In the genomic region with DNA sequence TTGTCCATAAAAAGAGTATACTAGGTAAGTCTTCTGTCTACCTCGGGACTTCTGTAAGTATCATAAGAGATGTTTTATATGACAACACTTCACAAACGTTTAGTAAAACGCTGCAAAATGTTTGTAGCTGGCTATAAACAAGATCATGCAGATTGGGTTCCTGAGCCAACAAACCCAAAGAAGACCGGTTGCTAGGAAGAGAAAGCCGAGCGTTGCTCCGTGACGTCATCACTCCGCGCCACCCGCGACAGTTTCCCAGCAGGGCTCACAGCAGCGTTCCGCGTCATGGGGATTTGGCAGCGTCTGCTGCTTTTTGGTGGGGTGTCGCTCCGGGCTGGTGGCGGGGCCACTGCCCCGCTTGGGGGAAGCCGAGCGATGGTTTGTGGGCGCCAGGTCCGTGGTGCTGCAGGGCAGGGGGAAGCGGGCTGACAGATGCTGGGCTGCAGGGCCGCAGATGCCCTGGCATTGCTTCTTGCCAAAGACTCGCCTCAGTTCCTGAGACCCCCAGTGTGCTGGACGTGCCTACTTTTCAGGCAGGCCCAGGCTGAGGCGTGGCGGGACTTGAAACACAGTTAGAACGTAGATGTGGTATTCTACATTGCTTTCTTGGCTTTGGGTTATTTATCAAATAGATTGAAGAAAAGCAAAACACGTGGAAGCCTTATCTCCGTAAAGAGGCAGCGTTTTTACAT, we compare ENCODE assay signal across 1 cellular context.
TF ChIP-seq lines count a peak whose summit lies in the region.

A gene with protein sequence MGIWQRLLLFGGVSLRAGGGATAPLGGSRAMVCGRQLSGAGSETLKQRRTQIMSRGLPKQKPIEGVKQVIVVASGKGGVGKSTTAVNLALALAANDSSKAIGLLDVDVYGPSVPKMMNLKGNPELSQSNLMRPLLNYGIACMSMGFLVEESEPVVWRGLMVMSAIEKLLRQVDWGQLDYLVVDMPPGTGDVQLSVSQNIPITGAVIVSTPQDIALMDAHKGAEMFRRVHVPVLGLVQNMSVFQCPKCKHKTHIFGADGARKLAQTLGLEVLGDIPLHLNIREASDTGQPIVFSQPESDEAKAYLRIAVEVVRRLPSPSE (plus strand): TSS at position 250 of the 692 bp plus-strand sequence. CDS start 36 bp downstream, at position 286.

TF ChIP-seq in HepG2, 621 proteins besides CTCF, POLR2A, EP300 and RAD21 (continued from another document and continues in another):
- TF ChIP-seq, protein P1, sequence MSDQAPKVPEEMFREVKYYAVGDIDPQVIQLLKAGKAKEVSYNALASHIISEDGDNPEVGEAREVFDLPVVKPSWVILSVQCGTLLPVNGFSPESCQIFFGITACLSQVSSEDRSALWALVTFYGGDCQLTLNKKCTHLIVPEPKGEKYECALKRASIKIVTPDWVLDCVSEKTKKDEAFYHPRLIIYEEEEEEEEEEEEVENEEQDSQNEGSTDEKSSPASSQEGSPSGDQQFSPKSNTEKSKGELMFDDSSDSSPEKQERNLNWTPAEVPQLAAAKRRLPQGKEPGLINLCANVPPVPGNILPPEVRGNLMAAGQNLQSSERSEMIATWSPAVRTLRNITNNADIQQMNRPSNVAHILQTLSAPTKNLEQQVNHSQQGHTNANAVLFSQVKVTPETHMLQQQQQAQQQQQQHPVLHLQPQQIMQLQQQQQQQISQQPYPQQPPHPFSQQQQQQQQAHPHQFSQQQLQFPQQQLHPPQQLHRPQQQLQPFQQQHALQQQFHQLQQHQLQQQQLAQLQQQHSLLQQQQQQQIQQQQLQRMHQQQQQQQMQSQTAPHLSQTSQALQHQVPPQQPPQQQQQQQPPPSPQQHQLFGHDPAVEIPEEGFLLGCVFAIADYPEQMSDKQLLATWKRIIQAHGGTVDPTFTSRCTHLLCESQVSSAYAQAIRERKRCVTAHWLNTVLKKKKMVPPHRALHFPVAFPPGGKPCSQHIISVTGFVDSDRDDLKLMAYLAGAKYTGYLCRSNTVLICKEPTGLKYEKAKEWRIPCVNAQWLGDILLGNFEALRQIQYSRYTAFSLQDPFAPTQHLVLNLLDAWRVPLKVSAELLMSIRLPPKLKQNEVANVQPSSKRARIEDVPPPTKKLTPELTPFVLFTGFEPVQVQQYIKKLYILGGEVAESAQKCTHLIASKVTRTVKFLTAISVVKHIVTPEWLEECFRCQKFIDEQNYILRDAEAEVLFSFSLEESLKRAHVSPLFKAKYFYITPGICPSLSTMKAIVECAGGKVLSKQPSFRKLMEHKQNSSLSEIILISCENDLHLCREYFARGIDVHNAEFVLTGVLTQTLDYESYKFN (CRISPR knock-in tag; conservative IDR thresholded peaks at IDR 0.05), result peak; percentile 65
- TF ChIP-seq, protein P2, sequence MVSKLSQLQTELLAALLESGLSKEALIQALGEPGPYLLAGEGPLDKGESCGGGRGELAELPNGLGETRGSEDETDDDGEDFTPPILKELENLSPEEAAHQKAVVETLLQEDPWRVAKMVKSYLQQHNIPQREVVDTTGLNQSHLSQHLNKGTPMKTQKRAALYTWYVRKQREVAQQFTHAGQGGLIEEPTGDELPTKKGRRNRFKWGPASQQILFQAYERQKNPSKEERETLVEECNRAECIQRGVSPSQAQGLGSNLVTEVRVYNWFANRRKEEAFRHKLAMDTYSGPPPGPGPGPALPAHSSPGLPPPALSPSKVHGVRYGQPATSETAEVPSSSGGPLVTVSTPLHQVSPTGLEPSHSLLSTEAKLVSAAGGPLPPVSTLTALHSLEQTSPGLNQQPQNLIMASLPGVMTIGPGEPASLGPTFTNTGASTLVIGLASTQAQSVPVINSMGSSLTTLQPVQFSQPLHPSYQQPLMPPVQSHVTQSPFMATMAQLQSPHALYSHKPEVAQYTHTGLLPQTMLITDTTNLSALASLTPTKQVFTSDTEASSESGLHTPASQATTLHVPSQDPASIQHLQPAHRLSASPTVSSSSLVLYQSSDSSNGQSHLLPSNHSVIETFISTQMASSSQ (IDR thresholded peaks at IDR 0.05; ENCODE audit: low read depth), result no peak
- TF ChIP-seq, protein P2 (CRISPR knock-in tag; IDR thresholded peaks at IDR 0.05; ENCODE audit: borderline replicate concordance), result peak; percentile 82; the same call in 1 of the 2 replicates
- TF ChIP-seq MZF1 (CRISPR knock-in tag; IDR thresholded peaks at IDR 0.05; ENCODE audit: borderline replicate concordance), result no peak
- TF ChIP-seq, protein P3, sequence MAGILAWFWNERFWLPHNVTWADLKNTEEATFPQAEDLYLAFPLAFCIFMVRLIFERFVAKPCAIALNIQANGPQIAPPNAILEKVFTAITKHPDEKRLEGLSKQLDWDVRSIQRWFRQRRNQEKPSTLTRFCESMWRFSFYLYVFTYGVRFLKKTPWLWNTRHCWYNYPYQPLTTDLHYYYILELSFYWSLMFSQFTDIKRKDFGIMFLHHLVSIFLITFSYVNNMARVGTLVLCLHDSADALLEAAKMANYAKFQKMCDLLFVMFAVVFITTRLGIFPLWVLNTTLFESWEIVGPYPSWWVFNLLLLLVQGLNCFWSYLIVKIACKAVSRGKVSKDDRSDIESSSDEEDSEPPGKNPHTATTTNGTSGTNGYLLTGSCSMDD (CRISPR knock-in tag; IDR thresholded peaks at IDR 0.05), result no peak; the same call in 1 of the 2 replicates
- no peak for TF ChIP-seq MED13 (CRISPR knock-in tag; IDR thresholded peaks at IDR 0.05)
- TF ChIP-seq RAD51 (IDR thresholded peaks at IDR 0.05; ENCODE audit: borderline replicate concordance), result no peak
- TF ChIP-seq ZFAT (CRISPR knock-in tag; conservative IDR thresholded peaks at IDR 0.05), result no peak
- TF ChIP-seq ZNF343 (CRISPR knock-in tag; IDR thresholded peaks at IDR 0.05), result peak; percentile 91; the same call in 1 of the 2 replicates
- TF ChIP-seq RFX3 (CRISPR knock-in tag; IDR thresholded peaks at IDR 0.05), result peak; percentile 96
- TF ChIP-seq, protein P4, sequence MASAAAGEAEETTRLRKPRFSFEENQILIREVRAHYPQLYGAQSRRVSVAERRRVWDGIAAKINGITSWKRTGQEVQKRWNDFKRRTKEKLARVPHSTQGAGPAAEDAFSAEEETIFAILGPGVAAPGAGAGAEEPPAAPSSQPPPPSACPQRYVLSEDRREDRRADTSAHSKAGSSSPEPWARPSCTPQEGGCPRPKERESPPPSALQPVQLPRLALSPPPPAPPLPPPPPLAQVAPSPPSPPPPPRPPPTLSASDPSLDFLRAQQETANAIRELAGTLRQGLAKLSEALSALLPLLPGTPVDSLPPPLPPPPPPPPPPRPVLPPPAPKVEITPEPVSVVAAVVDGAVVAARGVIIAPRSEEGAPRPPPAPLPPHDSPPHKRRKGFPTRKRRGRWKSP (CRISPR knock-in tag; IDR thresholded peaks at IDR 0.05), result peak; percentile 19; the same call in 1 of the 2 replicates
- TF ChIP-seq, protein P5, sequence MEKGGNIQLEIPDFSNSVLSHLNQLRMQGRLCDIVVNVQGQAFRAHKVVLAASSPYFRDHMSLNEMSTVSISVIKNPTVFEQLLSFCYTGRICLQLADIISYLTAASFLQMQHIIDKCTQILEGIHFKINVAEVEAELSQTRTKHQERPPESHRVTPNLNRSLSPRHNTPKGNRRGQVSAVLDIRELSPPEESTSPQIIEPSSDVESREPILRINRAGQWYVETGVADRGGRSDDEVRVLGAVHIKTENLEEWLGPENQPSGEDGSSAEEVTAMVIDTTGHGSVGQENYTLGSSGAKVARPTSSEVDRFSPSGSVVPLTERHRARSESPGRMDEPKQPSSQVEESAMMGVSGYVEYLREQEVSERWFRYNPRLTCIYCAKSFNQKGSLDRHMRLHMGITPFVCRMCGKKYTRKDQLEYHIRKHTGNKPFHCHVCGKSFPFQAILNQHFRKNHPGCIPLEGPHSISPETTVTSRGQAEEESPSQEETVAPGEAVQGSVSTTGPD (CRISPR knock-in tag; IDR thresholded peaks at IDR 0.05), result peak; percentile 79; the same call in 1 of the 2 replicates
- TF ChIP-seq HOXA9 (CRISPR knock-in tag; IDR thresholded peaks at IDR 0.05; ENCODE audit: borderline replicate concordance), result no peak
- peak; percentile 97; the same call in 1 of the 2 replicates for TF ChIP-seq ZNF558 (CRISPR knock-in tag; IDR thresholded peaks at IDR 0.05; ENCODE audit: borderline replicate concordance)
- TF ChIP-seq PPARG (CRISPR knock-in tag; conservative IDR thresholded peaks at IDR 0.05), result no peak; the same call in 1 of the 2 replicates
- peak; percentile 100 for TF ChIP-seq ZNF225 (CRISPR knock-in tag; IDR thresholded peaks at IDR 0.05)
- no peak for TF ChIP-seq TEAD2 (CRISPR knock-in tag; IDR thresholded peaks at IDR 0.05)
- TF ChIP-seq PHF8 (CRISPR knock-in tag; IDR thresholded peaks at IDR 0.05), result peak; percentile 100
- TF ChIP-seq, protein P6, sequence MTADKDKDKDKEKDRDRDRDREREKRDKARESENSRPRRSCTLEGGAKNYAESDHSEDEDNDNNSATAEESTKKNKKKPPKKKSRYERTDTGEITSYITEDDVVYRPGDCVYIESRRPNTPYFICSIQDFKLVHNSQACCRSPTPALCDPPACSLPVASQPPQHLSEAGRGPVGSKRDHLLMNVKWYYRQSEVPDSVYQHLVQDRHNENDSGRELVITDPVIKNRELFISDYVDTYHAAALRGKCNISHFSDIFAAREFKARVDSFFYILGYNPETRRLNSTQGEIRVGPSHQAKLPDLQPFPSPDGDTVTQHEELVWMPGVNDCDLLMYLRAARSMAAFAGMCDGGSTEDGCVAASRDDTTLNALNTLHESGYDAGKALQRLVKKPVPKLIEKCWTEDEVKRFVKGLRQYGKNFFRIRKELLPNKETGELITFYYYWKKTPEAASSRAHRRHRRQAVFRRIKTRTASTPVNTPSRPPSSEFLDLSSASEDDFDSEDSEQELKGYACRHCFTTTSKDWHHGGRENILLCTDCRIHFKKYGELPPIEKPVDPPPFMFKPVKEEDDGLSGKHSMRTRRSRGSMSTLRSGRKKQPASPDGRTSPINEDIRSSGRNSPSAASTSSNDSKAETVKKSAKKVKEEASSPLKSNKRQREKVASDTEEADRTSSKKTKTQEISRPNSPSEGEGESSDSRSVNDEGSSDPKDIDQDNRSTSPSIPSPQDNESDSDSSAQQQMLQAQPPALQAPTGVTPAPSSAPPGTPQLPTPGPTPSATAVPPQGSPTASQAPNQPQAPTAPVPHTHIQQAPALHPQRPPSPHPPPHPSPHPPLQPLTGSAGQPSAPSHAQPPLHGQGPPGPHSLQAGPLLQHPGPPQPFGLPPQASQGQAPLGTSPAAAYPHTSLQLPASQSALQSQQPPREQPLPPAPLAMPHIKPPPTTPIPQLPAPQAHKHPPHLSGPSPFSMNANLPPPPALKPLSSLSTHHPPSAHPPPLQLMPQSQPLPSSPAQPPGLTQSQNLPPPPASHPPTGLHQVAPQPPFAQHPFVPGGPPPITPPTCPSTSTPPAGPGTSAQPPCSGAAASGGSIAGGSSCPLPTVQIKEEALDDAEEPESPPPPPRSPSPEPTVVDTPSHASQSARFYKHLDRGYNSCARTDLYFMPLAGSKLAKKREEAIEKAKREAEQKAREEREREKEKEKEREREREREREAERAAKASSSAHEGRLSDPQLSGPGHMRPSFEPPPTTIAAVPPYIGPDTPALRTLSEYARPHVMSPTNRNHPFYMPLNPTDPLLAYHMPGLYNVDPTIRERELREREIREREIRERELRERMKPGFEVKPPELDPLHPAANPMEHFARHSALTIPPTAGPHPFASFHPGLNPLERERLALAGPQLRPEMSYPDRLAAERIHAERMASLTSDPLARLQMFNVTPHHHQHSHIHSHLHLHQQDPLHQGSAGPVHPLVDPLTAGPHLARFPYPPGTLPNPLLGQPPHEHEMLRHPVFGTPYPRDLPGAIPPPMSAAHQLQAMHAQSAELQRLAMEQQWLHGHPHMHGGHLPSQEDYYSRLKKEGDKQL (CRISPR knock-in tag; IDR thresholded peaks at IDR 0.05; ENCODE audit: low read depth), result peak; percentile 61; the same call in 1 of the 2 replicates
- TF ChIP-seq, protein P7, sequence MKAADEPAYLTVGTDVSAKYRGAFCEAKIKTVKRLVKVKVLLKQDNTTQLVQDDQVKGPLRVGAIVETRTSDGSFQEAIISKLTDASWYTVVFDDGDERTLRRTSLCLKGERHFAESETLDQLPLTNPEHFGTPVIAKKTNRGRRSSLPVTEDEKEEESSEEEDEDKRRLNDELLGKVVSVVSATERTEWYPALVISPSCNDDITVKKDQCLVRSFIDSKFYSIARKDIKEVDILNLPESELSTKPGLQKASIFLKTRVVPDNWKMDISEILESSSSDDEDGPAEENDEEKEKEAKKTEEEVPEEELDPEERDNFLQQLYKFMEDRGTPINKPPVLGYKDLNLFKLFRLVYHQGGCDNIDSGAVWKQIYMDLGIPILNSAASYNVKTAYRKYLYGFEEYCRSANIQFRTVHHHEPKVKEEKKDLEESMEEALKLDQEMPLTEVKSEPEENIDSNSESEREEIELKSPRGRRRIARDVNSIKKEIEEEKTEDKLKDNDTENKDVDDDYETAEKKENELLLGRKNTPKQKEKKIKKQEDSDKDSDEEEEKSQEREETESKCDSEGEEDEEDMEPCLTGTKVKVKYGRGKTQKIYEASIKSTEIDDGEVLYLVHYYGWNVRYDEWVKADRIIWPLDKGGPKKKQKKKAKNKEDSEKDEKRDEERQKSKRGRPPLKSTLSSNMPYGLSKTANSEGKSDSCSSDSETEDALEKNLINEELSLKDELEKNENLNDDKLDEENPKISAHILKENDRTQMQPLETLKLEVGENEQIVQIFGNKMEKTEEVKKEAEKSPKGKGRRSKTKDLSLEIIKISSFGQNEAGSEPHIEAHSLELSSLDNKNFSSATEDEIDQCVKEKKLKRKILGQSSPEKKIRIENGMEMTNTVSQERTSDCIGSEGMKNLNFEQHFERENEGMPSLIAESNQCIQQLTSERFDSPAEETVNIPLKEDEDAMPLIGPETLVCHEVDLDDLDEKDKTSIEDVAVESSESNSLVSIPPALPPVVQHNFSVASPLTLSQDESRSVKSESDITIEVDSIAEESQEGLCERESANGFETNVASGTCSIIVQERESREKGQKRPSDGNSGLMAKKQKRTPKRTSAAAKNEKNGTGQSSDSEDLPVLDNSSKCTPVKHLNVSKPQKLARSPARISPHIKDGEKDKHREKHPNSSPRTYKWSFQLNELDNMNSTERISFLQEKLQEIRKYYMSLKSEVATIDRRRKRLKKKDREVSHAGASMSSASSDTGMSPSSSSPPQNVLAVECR (CRISPR knock-in tag; IDR thresholded peaks at IDR 0.05; ENCODE audit: borderline replicate concordance), result peak; percentile 99
- peak; percentile 67 for TF ChIP-seq SKI (IDR thresholded peaks at IDR 0.05; ENCODE audit: partially characterized antibody)
- peak; percentile 59; the same call in 1 of the 2 replicates for TF ChIP-seq BHLHE40 (IDR thresholded peaks at IDR 0.05; ENCODE audit: low read length)
- 0 out of 2 replicates have a peak, but pooled peaks have one; percentile 55 for TF ChIP-seq NR3C1 (CRISPR knock-in tag; IDR thresholded peaks at IDR 0.05)
- TF ChIP-seq ZKSCAN8 (CRISPR knock-in tag; IDR thresholded peaks at IDR 0.05; ENCODE audit: borderline replicate concordance), result peak; percentile 83
- peak in 1 of 2 experiments; percentile 13; a peak in 2 of 4 replicates for TF ChIP-seq MAFK (conservative IDR thresholded peaks at IDR 0.05 in 1 of 2, IDR thresholded peaks at IDR 0.05 in 1 of 2; ENCODE audit: low read length in 2 of 2)
- TF ChIP-seq ZNF138 (CRISPR knock-in tag; IDR thresholded peaks at IDR 0.05; ENCODE audit: low read depth), result peak; percentile 89; the same call in 1 of the 2 replicates
- peak; percentile 94 for TF ChIP-seq ZSCAN25 (CRISPR knock-in tag; IDR thresholded peaks at IDR 0.05)
- peak; percentile 89 for TF ChIP-seq WIZ (CRISPR knock-in tag; IDR thresholded peaks at IDR 0.05)
- no peak for TF ChIP-seq EZH2 (conservative IDR thresholded peaks at IDR 0.05; ENCODE audit: low read depth, low read length)
